ENCODE assay signal across 11 cellular contexts in genomic region chr17:75692976-75693375, GRCh38. TPM values are rescaled to one million over a fixed set of nuclear protein-coding genes. Genes with fewer than 3 reads are reported as not detected.
DNase-seq lines count a peak whose midpoint lies in the region; ATAC-seq and TF ChIP-seq lines count a peak whose summit lies in the region.
"Had no signal": no experiment of that assay in that cellular context is flagged by ENCODE, and none has a peak within 500 bp of the region (broad histone marks: within the 10 kb centered on the region; RNA-seq: fewer than 3 reads in every experiment).

No MANE protein-coding gene starts in this region.

- ATAC-seq in GM19397 (IDR thresholded peaks at IDR 0.05; ENCODE audit: unreplicated experiment) (no peak), GM18498 (IDR thresholded peaks at IDR 0.05; ENCODE audit: unreplicated experiment) (no peak)
- ATAC-seq: activated T-helper 17 cell treated with anti-CD3 and anti-CD28 coated beads, Interleukin-2, amount 50 U/mL, for 72 hours had no signal

- 49% methylated on average over 13 of the region's 13 CpGs for WGBS in prostate gland

- 0 out of 2 replicates have a peak overlapping the region, but pooled peaks have one; percentile 28 for H3K9ac ChIP-seq in BLaER1

- peaks cover 66% of the 10 kb centered on the region for H3K36me3 ChIP-seq in BLaER1
- H3K36me3 ChIP-seq in SJSA1: peaks cover 74% of the 10 kb centered on the region
- no peaks in the 10 kb centered on the region for H3K36me3 ChIP-seq in prostate gland

- H3K27ac ChIP-seq in BLaER1: peak overlapping the region; percentile 22; the same call in 1 of the 2 replicates
- peak overlapping the region; percentile 63 for H3K27ac ChIP-seq in SJSA1
- peak overlapping the region; percentile 100 for H3K27ac ChIP-seq in epithelial cell of prostate
- H3K27ac ChIP-seq in prostate gland: peak overlapping the region; percentile 88 to 90

- H3K4me2 ChIP-seq in BLaER1: peak overlapping the region; percentile 85

- peaks cover 29% of the 10 kb centered on the region for H4K20me1 ChIP-seq in BLaER1

- H3K9me3 ChIP-seq in BLaER1 (no peaks in the 10 kb centered on the region), SJSA1 (replicated peaks) (no peaks in the 10 kb centered on the region), prostate gland (no peaks in the 10 kb centered on the region)

- H3K27me3 ChIP-seq in BLaER1 (no peaks in the 10 kb centered on the region), SJSA1 (replicated peaks) (no peaks in the 10 kb centered on the region), prostate gland (replicated peaks; ENCODE audit: insufficient read depth) (no peaks in the 10 kb centered on the region)

- TF ChIP-seq POLR2A in prostate gland (IDR thresholded peaks at IDR 0.05): no peak

- no peak overlapping the region for H3K4me3 ChIP-seq in BLaER1
- H3K4me3 ChIP-seq in SJSA1: no peak overlapping the region
- no peak overlapping the region for H3K4me3 ChIP-seq in prostate gland

- no peak for TF ChIP-seq CTCF in prostate gland (IDR thresholded peaks at IDR 0.05)

- H3K4me1 ChIP-seq in BLaER1 (peaks cover 70% of the 10 kb centered on the region), SJSA1 (replicated peaks) (peaks cover 83% of the 10 kb centered on the region), prostate gland (replicated peaks) (peaks cover 58% of the 10 kb centered on the region)

- DNase-seq in SJSA1 (ENCODE audit: low read depth in 1 of 2, low spot score in 2 of 2) (no peak), epithelial cell of prostate (ENCODE audit: low read depth, low spot score) (no peak), prostate gland (ENCODE audit: low spot score) (no peak), NOMO-1 treated with dmso at 0.1 percent for 144 hours (lab: John Stamatoyannopoulos, UW; ENCODE audit: unreplicated experiment) (no peak), Kasumi-1 (lab: John Stamatoyannopoulos, UW) (no peak)
- DNase-seq: activated CD4-positive, CD25-positive, alpha-beta regulatory T cell treated with anti-CD3 and anti-CD28 coated beads, Interleukin-2, amount 50 U/mL, for 72 hours; MM.1S had no signal

- intact Hi-C loops in prostate gland (cut with DNase I): no loop called here

RNA-seq across cellular contexts. Expression of gene SAP30BP, which starts 25.8 kb away (rescaled TPM):
- total RNA-seq in SJSA1 (2014; rRNA removed; shearing (Covaris generic)): 90.5 and 208 TPM in 2 replicates
- 10 to 100 TPM; 50.4 to 72.3 TPM for total RNA-seq in prostate gland

RNA-seq across cellular contexts. Expression of gene RECQL5, which starts 26.0 kb away (rescaled TPM):
- 15.7 and 19.5 TPM in 2 replicates for total RNA-seq in SJSA1 (2014; rRNA removed; shearing (Covaris generic))
- 100 to 1,000 TPM in 1 of 2 donors, 10 to 100 TPM in 1; 33.6 to 132 TPM for total RNA-seq in prostate gland

RNA-seq across cellular contexts. Expression of gene ITGB4, which starts 28.3 kb away (rescaled TPM):
- not detected in 2 replicates for total RNA-seq in SJSA1 (2014; rRNA removed; shearing (Covaris generic))
- total RNA-seq in prostate gland: 100 to 1,000 TPM in 1 of 2 donors, 10 to 100 TPM in 1; 81.0 to 105 TPM

RNA-seq across cellular contexts. Expression of gene SMIM5, which starts 59.7 kb away (rescaled TPM):
- 0.05 TPM in 1 of 2 replicates, not detected in the other for total RNA-seq in SJSA1 (2014; rRNA removed; shearing (Covaris generic))
- total RNA-seq in prostate gland: 1 to 10 TPM in 1 of 2 donors, under 1 TPM in 1; 0.27 to 4.1 TPM

Comparison
In these comparisons a context has a peak if more than half of its experiments do, and no peak if none do; other contexts are left out.
1. H3K27ac ChIP-seq: peak in every context shown above with its lines; median percentile 100 in epithelial cell of prostate; 89 in prostate gland; 63 in SJSA1; 22 in BLaER1.
2. RNA of gene ITGB4, which starts 28.3 kb away (total RNA-seq): 81.0 to 105 TPM in prostate gland; not detected in SJSA1; every median in the first group is over 10 times any median in the second.